19 cellular contexts compared by ENCODE assay signal in the genomic region with DNA sequence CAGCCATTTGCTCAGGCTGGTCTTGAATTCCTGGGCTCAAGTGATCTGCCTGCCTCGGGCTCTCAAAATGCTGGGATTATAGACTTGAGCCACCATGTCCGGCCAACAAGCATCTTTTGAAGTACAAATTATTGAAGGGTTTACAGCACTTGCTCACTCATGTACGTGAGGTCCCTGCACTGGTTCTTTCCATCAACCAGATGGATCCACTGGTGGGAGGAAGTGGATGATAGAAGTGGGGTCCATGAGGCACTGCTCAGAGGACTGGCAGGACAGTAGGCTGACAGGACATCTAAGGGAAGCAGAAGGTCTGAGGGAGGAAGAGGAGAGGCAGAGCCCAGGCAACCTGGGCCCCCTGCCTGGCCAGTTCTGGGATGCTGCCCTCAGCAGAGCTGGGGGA.
A peak's percentile ranks its signal among the peaks of the same experiment; 100 is the strongest.
DNase-seq lines count a peak whose midpoint lies in the region; ATAC-seq and TF ChIP-seq lines count a peak whose summit lies in the region.
"Had no signal": no experiment of that assay in that cellular context is flagged by ENCODE, and none has a peak within 500 bp of the region (broad histone marks: within the 10 kb centered on the region; RNA-seq: fewer than 3 reads in every experiment).

No MANE protein-coding gene starts in this region.

- intact Hi-C loops in upper lobe of right lung (cut with DNase I), result loop anchor here (10.0 kb wide), 1 partner anchor 93 kb away; no protein-coding TSS in a partner anchor
- intact Hi-C loops in activated naive CD4-positive, alpha-beta T cell treated with anti-CD3 and anti-CD28 coated beads for 36 hours (cut with micrococcal nuclease), result no loop called here

- H3K27ac ChIP-seq in upper lobe of right lung, result no peak overlapping the region
- H3K27ac ChIP-seq: BLaER1, GM23248 had no signal

- no peaks in the 10 kb centered on the region for H3K36me3 ChIP-seq in upper lobe of right lung
- H3K36me3 ChIP-seq: BLaER1, HAP-1 had no signal

- H3K36me3 Mint-ChIP-seq in activated CD8-positive, alpha-beta memory T cell treated with anti-CD3 and anti-CD28 coated beads, Interleukin-2, amount 10 ng/mL, durations not matched to agents 7 days and 5 days, result no peaks in the 10 kb centered on the region
- no peaks in the 10 kb centered on the region for H3K36me3 Mint-ChIP-seq in activated naive CD4-positive, alpha-beta T cell treated with anti-CD3 and anti-CD28 coated beads for 36 hours (ENCODE audit: low read depth)
- H3K36me3 Mint-ChIP-seq: CD8-positive, alpha-beta T cell; IgD-negative memory B cell had no signal

- CTCF ChIA-PET in activated CD8-positive, alpha-beta memory T cell treated with anti-CD3 and anti-CD28 coated beads, Interleukin-2, amount 10 ng/mL, durations not matched to agents 7 days and 5 days (lab: Charles Lee), result no interaction called here
- CTCF ChIA-PET in activated naive CD4-positive, alpha-beta T cell treated with anti-CD3 and anti-CD28 coated beads for 36 hours (lab: Charles Lee), result interaction anchor here (0.5 kb wide), 1 partner anchor 119 kb away, joined by 3 read pairs; no protein-coding TSS in a partner anchor

- no peak overlapping the region for H3K27ac Mint-ChIP-seq in activated CD8-positive, alpha-beta memory T cell treated with anti-CD3 and anti-CD28 coated beads, Interleukin-2, amount 10 ng/mL, durations not matched to agents 7 days and 5 days
- H3K27ac Mint-ChIP-seq in activated naive CD4-positive, alpha-beta T cell treated with anti-CD3 and anti-CD28 coated beads for 36 hours, result no peak overlapping the region
- H3K27ac Mint-ChIP-seq: CD8-positive, alpha-beta T cell; IgD-negative memory B cell had no signal

- H3K4me1 Mint-ChIP-seq in activated CD8-positive, alpha-beta memory T cell treated with anti-CD3 and anti-CD28 coated beads, Interleukin-2, amount 10 ng/mL, durations not matched to agents 7 days and 5 days, result no peaks in the 10 kb centered on the region
- H3K4me1 Mint-ChIP-seq in activated naive CD4-positive, alpha-beta T cell treated with anti-CD3 and anti-CD28 coated beads for 36 hours (ENCODE audit: low read depth), result no peaks in the 10 kb centered on the region

- H3K27me3 Mint-ChIP-seq in activated CD8-positive, alpha-beta memory T cell treated with anti-CD3 and anti-CD28 coated beads, Interleukin-2, amount 10 ng/mL, durations not matched to agents 7 days and 5 days, result peaks cover 8% of the 10 kb centered on the region
- H3K27me3 Mint-ChIP-seq in activated naive CD4-positive, alpha-beta T cell treated with anti-CD3 and anti-CD28 coated beads for 36 hours (ENCODE audit: low read depth), result peaks cover 3% of the 10 kb centered on the region

- no peaks in the 10 kb centered on the region for H3K9me3 ChIP-seq in upper lobe of right lung
- H3K9me3 ChIP-seq: HAP-1 had no signal

- peaks cover 4% of the 10 kb centered on the region for H3K9me3 Mint-ChIP-seq in activated CD8-positive, alpha-beta memory T cell treated with anti-CD3 and anti-CD28 coated beads, Interleukin-2, amount 10 ng/mL, durations not matched to agents 7 days and 5 days (ENCODE audit: low read depth)
- peaks cover 17% of the 10 kb centered on the region for H3K9me3 Mint-ChIP-seq in activated naive CD4-positive, alpha-beta T cell treated with anti-CD3 and anti-CD28 coated beads for 36 hours

- no peaks in the 10 kb centered on the region for H3K27me3 ChIP-seq in upper lobe of right lung
- H3K27me3 ChIP-seq: BLaER1 had no signal

- no peak for TF ChIP-seq CTCF in upper lobe of right lung (IDR thresholded peaks at IDR 0.05)

- no peak overlapping the region for H3K4me3 ChIP-seq in upper lobe of right lung
- H3K4me3 ChIP-seq: BLaER1, GM23248, HAP-1 had no signal

- no peak overlapping the region for H3K4me3 Mint-ChIP-seq in activated CD8-positive, alpha-beta memory T cell treated with anti-CD3 and anti-CD28 coated beads, Interleukin-2, amount 10 ng/mL, durations not matched to agents 7 days and 5 days
- no peak overlapping the region for H3K4me3 Mint-ChIP-seq in activated naive CD4-positive, alpha-beta T cell treated with anti-CD3 and anti-CD28 coated beads for 36 hours
- H3K4me3 Mint-ChIP-seq: CD8-positive, alpha-beta T cell; IgD-negative memory B cell had no signal

- ATAC-seq in activated CD8-positive, alpha-beta memory T cell treated with anti-CD3 and anti-CD28 coated beads, Interleukin-2, amount 10 ng/mL, durations not matched to agents 7 days and 5 days, result no peak
- no peak for ATAC-seq in upper lobe of right lung
- ATAC-seq: CD8-positive, alpha-beta T cell had no signal

- peak; percentile 18 for DNase-seq in activated CD8-positive, alpha-beta memory T cell treated with anti-CD3 and anti-CD28 coated beads, Interleukin-2, amount 10 ng/mL, durations not matched to agents 7 days and 5 days
- no peak for DNase-seq in activated CD8-positive, alpha-beta memory T cell treated with anti-CD3 and anti-CD28 coated beads, Interleukin-2, amount 50 U/mL, for 48 hours
- DNase-seq in cerebellar cortex (ENCODE audit: low spot score), result peak; percentile 10
- peak; percentile 36 for DNase-seq in islet precursor cell
- peak; percentile 5 for DNase-seq in upper lobe of right lung
- no peak for DNase-seq in C1 segment of cervical spinal cord (lab: John Stamatoyannopoulos, UW)
- DNase-seq in COLO829 (ENCODE audit: low spot score), result no peak
- no peak for DNase-seq in activated naive CD4-positive, alpha-beta T cell treated with anti-CD3 and anti-CD28 coated beads for 36 hours
- DNase-seq: 8988T; CD8-positive, alpha-beta T cell; COR-L47; DMS 273 treated with DMSO at 0.1 percent for 48 hours; DMS53; DND-41; EL; GM23248 had no signal

- H3K4me1 ChIP-seq in upper lobe of right lung, result no peaks in the 10 kb centered on the region
- H3K4me1 ChIP-seq: HAP-1 had no signal

Comparison
In these comparisons a context has a peak if more than half of its experiments do, and no peak if none do; other contexts are left out.
1. DNase-seq: peak in activated CD8-positive, alpha-beta memory T cell treated with anti-CD3 and anti-CD28 coated beads, Interleukin-2, amount 10 ng/mL, durations not matched to agents 7 days and 5 days (single experiment), cerebellar cortex (single experiment), islet precursor cell (single experiment) and upper lobe of right lung (single experiment); none in activated CD8-positive, alpha-beta memory T cell treated with anti-CD3 and anti-CD28 coated beads, Interleukin-2, amount 50 U/mL, for 48 hours (single experiment), C1 segment of cervical spinal cord (0 of 14), COLO829 (single experiment) and activated naive CD4-positive, alpha-beta T cell treated with anti-CD3 and anti-CD28 coated beads for 36 hours (single experiment).